ENCODE assay signal across 9 cellular contexts in the genomic region with DNA sequence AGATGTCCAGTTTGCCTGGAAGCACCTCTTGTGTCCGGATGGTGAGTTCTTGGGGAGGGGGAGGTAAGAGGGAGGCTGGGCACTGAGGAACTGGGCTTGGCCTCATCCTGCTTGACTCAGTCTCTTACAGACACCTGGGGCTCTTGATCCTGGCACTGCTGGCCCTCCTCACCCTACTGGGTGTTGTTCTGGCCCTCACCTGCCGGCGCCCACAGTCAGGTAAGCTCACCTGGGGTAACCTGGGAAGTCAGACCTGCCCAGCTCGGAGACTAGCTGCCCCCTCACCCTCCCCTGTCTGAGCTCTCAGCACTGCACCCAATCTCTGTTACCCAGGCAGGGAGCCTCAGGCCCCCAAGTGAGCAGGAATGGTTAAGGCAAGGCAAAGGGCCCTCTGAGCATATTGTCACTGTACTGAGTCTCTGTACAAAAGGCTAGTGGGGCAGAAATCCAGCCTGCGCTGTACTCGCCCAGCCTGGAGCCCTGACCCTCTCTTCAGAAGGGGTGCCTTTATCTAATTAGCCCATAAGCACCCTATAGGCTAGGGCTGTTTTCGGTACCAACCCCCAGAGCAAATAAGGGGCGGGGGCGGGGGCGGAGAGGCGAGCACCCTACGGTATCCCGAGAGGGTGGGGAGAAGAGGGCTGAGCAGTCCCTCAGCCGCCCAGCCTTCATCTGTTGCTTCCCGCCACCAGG. TPM values are rescaled to one million over a fixed set of nuclear protein-coding genes. Genes with fewer than 3 reads are reported as not detected.
DNase-seq lines count a peak whose midpoint lies in the region; ATAC-seq and TF ChIP-seq lines count a peak whose summit lies in the region.
"Had no signal": no experiment of that assay in that cellular context is flagged by ENCODE, and none has a peak within 500 bp of the region (broad histone marks: within the 10 kb centered on the region; RNA-seq: fewer than 3 reads in every experiment).

No MANE protein-coding gene starts in this region.

- 20% methylated on average over 15 of the region's 15 CpGs for WGBS in prostate gland

- in situ Hi-C loops in KBM-7 (cut with MboI; ENCODE audit: low pct_unique_long_range_greater_than_20kb, low sequenced_read_pairs), result no loop called here

- DNase-seq in GM12864 (ENCODE audit: low read depth) (no peak), KBM-7 (peak; percentile 60), epithelial cell of esophagus (ENCODE audit: low read depth) (no peak), prostate gland (ENCODE audit: low spot score) (no peak), D341Med (ENCODE audit: low spot score) (no peak), medulla oblongata (ENCODE audit: extremely low spot score) (no peak)

- no peak for ATAC-seq in HG03460 (IDR thresholded peaks at IDR 0.05; ENCODE audit: unreplicated experiment)
- ATAC-seq in GM21526 (IDR thresholded peaks at IDR 0.05; ENCODE audit: low FRiP score, unreplicated experiment), result no peak

- no peaks in the 10 kb centered on the region for H3K36me3 ChIP-seq in prostate gland

- no peaks in the 10 kb centered on the region for H3K27me3 ChIP-seq in prostate gland (replicated peaks; ENCODE audit: insufficient read depth)

- intact Hi-C loops in prostate gland (cut with DNase I), result loop anchor here (2.0 to 10.0 kb wide), 2 partner anchors 24 to 180 kb away; partner anchors contain the start of genes BRPF1 and JAGN1

- H3K4me3 ChIP-seq in GM12864 (ENCODE audit: low read depth, low read length), result 0 out of 2 replicates have a peak overlapping the region, but pooled peaks have one; percentile 45
- H3K4me3 ChIP-seq in epithelial cell of esophagus (ENCODE audit: low read length), result no peak overlapping the region
- H3K4me3 ChIP-seq in prostate gland, result peak overlapping the region; percentile 39 to 41

- peaks cover 12% of the 10 kb centered on the region for H3K4me1 ChIP-seq in prostate gland (replicated peaks)

- TF ChIP-seq CTCF in GM12864 (IDR thresholded peaks at IDR 0.05; ENCODE audit: low read depth, low read length, missing control alignments), result no peak
- peak; percentile 5 for TF ChIP-seq CTCF in epithelial cell of esophagus (IDR thresholded peaks at IDR 0.05; ENCODE audit: insufficient read depth, low read depth, low read length, missing control alignments)
- TF ChIP-seq CTCF in prostate gland (IDR thresholded peaks at IDR 0.05), result no peak

- H3K9me3 ChIP-seq in prostate gland, result no peaks in the 10 kb centered on the region

- no peak for TF ChIP-seq POLR2A in prostate gland (IDR thresholded peaks at IDR 0.05)

- peak overlapping the region; percentile 92 to 94 for H3K27ac ChIP-seq in prostate gland

RNA-seq across cellular contexts. Expression of gene IL17RC, which starts 2.2 kb away (rescaled TPM):
- total RNA-seq in prostate gland, result 100 to 1,000 TPM in 1 of 2 donors, 10 to 100 TPM in 1; 80.7 to 152 TPM

RNA-seq across cellular contexts. Expression of gene IL17RE, which starts 12.1 kb away (rescaled TPM):
- 10 to 100 TPM; 10.1 to 28.2 TPM for total RNA-seq in prostate gland

RNA-seq across cellular contexts. Expression of gene CRELD1, which starts 18.9 kb away (rescaled TPM):
- 10 to 100 TPM; 46.9 to 64.9 TPM for total RNA-seq in prostate gland

RNA-seq across cellular contexts. Expression of gene JAGN1, which starts 24.3 kb away (rescaled TPM):
- total RNA-seq in prostate gland, result 10 to 100 TPM; 37.0 to 61.5 TPM

RNA-seq across cellular contexts. Expression of gene CIDEC, which starts 34.7 kb away (rescaled TPM):
- total RNA-seq in prostate gland, result 1 to 10 TPM in 1 of 2 donors, not detected in 1; 3.5 TPM
- total RNA-seq: myocyte had no signal
